Comparison of ENCODE assay signal across 8 cellular contexts in genomic region chr10:51860257-51860656, GRCh38.
A peak's percentile ranks its signal among the peaks of the same experiment; 100 is the strongest.
DNase-seq lines count a peak whose midpoint lies in the region; ATAC-seq and TF ChIP-seq lines count a peak whose summit lies in the region.

No MANE protein-coding gene starts in this region.

- H3K27ac Mint-ChIP-seq in activated CD4-positive, alpha-beta T cell treated with anti-CD3 and anti-CD28 coated beads for 36 hours, result no peak overlapping the region

- POLR2A ChIA-PET in activated CD4-positive, alpha-beta T cell treated with anti-CD3 and anti-CD28 coated beads for 36 hours (lab: Charles Lee), result no interaction called here

- H3K36me3 Mint-ChIP-seq in activated CD4-positive, alpha-beta T cell treated with anti-CD3 and anti-CD28 coated beads for 36 hours (ENCODE audit: low read depth), result no peaks in the 10 kb centered on the region

- no peak overlapping the region for H3K4me3 Mint-ChIP-seq in activated CD4-positive, alpha-beta T cell treated with anti-CD3 and anti-CD28 coated beads for 36 hours

- H3K4me1 Mint-ChIP-seq in activated CD4-positive, alpha-beta T cell treated with anti-CD3 and anti-CD28 coated beads for 36 hours, result no peaks in the 10 kb centered on the region

- intact Hi-C loops in activated CD4-positive, alpha-beta T cell treated with anti-CD3 and anti-CD28 coated beads for 36 hours (cut with DNase I, micrococcal nuclease), result no loop called here

- no peaks in the 10 kb centered on the region for H3K27me3 Mint-ChIP-seq in activated CD4-positive, alpha-beta T cell treated with anti-CD3 and anti-CD28 coated beads for 36 hours

- ATAC-seq in GM18519 (IDR thresholded peaks at IDR 0.05; ENCODE audit: low FRiP score, unreplicated experiment), result peak; percentile 81
- peak; percentile 97 for ATAC-seq in HG03025 (IDR thresholded peaks at IDR 0.05; ENCODE audit: low FRiP score, unreplicated experiment)
- no peak for ATAC-seq in GM19397 (IDR thresholded peaks at IDR 0.05; ENCODE audit: unreplicated experiment)
- no peak for ATAC-seq in activated CD4-positive, alpha-beta T cell treated with anti-CD3 and anti-CD28 coated beads for 36 hours

- TF ChIP-seq CTCF in astrocyte of the cerebellum (IDR thresholded peaks at IDR 0.05; ENCODE audit: low read depth, low read length, missing control alignments), result no peak

- in situ Hi-C loops in astrocyte of the cerebellum (cut with HindIII; ENCODE audit: low sequenced_read_pairs), result no loop called here

- CTCF ChIA-PET in activated CD4-positive, alpha-beta T cell treated with anti-CD3 and anti-CD28 coated beads for 36 hours (lab: Charles Lee), result no interaction called here

- DNase-seq in astrocyte of the cerebellum (ENCODE audit: low read depth) (peak; percentile 6), myocyte (ENCODE audit: low read depth) (peak; percentile 64), NCI-H146 treated with DMSO at 0.1 percent for 48 hours (lab: John Stamatoyannopoulos, UW; ENCODE audit: unreplicated experiment) (no peak)
- no peak for DNase-seq in activated CD4-positive, alpha-beta T cell treated with anti-CD3 and anti-CD28 coated beads, Interleukin-2, amount 50 U/mL, for 4 hours
- no peak for DNase-seq in activated CD4-positive, alpha-beta T cell treated with anti-CD3 and anti-CD28 coated beads for 36 hours

- no peak overlapping the region for H3K4me3 ChIP-seq in astrocyte of the cerebellum (ENCODE audit: low read depth, low read length)

- no peaks in the 10 kb centered on the region for H3K9me3 Mint-ChIP-seq in activated CD4-positive, alpha-beta T cell treated with anti-CD3 and anti-CD28 coated beads for 36 hours (ENCODE audit: low read depth)

Comparison
In these comparisons a context has a peak if more than half of its experiments do, and no peak if none do; other contexts are left out.
1. ATAC-seq: peak in GM18519 (single experiment) and HG03025 (single experiment); none in GM19397 (single experiment) and activated CD4-positive, alpha-beta T cell treated with anti-CD3 and anti-CD28 coated beads for 36 hours (single experiment).
2. DNase-seq: peak in astrocyte of the cerebellum (single experiment) and myocyte (single experiment); none in activated CD4-positive, alpha-beta T cell treated with anti-CD3 and anti-CD28 coated beads, Interleukin-2, amount 50 U/mL, for 4 hours (0 of 2), activated CD4-positive, alpha-beta T cell treated with anti-CD3 and anti-CD28 coated beads for 36 hours (single experiment) and NCI-H146 treated with DMSO at 0.1 percent for 48 hours (single experiment).